ENCODE assay signal across 7 cellular contexts in genomic region chr2:167844714-167845530, GRCh38.
DNase-seq lines count a peak whose midpoint lies in the region; ATAC-seq and TF ChIP-seq lines count a peak whose summit lies in the region.

No MANE protein-coding gene starts in this region.

- TF ChIP-seq CTCF in OCI-LY3 (IDR thresholded peaks at IDR 0.05; ENCODE audit: low read depth, low read length), result peak; percentile 51
- TF ChIP-seq CTCF in kidney epithelial cell (IDR thresholded peaks at IDR 0.05; ENCODE audit: insufficient read depth, low read length, poor library complexity, severe bottlenecking), result peak; percentile 9

- H3K4me2 ChIP-seq in OCI-LY3 (ENCODE audit: low read length), result peak overlapping the region; percentile 37; the same call in 1 of the 2 replicates

- H3K9me3 ChIP-seq in OCI-LY3 (ENCODE audit: insufficient read depth, low read length), result no peaks in the 10 kb centered on the region

- no peaks in the 10 kb centered on the region for H4K20me1 ChIP-seq in OCI-LY3 (ENCODE audit: insufficient read depth, low read length)

- H3K4me3 ChIP-seq in OCI-LY3 (ENCODE audit: low read length) (no peak overlapping the region), kidney epithelial cell (ENCODE audit: low read depth, low read length) (no peak overlapping the region)

- no peak overlapping the region for H3K9ac ChIP-seq in OCI-LY3 (ENCODE audit: low read length)

- DNase-seq in Daoy (ENCODE audit: low read depth), result peak; percentile 18
- peak; percentile 56 for DNase-seq in KBM-7
- no peak for DNase-seq in kidney epithelial cell (ENCODE audit: low read depth)
- DNase-seq in LoVo (ENCODE audit: low spot score), result no peak

- H3K27me3 ChIP-seq in OCI-LY3 (ENCODE audit: low read depth, low read length) (no peaks in the 10 kb centered on the region), kidney epithelial cell (ENCODE audit: control insufficient read depth, insufficient read depth, low read length) (no peaks in the 10 kb centered on the region)

- no peaks in the 10 kb centered on the region for H3K79me2 ChIP-seq in OCI-LY3 (ENCODE audit: low read length)

- H3K27ac ChIP-seq in OCI-LY3 (ENCODE audit: low read length), result no peak overlapping the region

- no peak for TF ChIP-seq POLR2A in GM18505 (IDR thresholded peaks at IDR 0.05; ENCODE audit: borderline replicate concordance, extremely low read depth, insufficient read depth, insufficient read length)

- H2AFZ ChIP-seq in OCI-LY3 (ENCODE audit: low read depth, low read length), result peak overlapping the region; percentile 76; the same call in 1 of the 2 replicates

- in situ Hi-C loops in KBM-7 (cut with MboI; ENCODE audit: low pct_unique_long_range_greater_than_20kb, low sequenced_read_pairs), result no loop called here

- peaks cover 13% of the 10 kb centered on the region for H3K4me1 ChIP-seq in OCI-LY3 (ENCODE audit: low read length)

- no peak for ATAC-seq in activated CD4-positive, CD25-positive, alpha-beta regulatory T cell treated with anti-CD3 and anti-CD28 coated beads, Interleukin-2, amount 50 U/mL, for 24 hours
- no peak for ATAC-seq in GM18505 (IDR thresholded peaks at IDR 0.05; ENCODE audit: unreplicated experiment)

- H3K36me3 ChIP-seq in OCI-LY3 (replicated peaks; ENCODE audit: low read depth, low read length) (no peaks in the 10 kb centered on the region), kidney epithelial cell (ENCODE audit: control insufficient read depth, insufficient read depth, low read length) (no peaks in the 10 kb centered on the region)

Comparison
In these comparisons a context has a peak if more than half of its experiments do, and no peak if none do; other contexts are left out.
1. DNase-seq: peak in Daoy (single experiment) and KBM-7 (single experiment); none in kidney epithelial cell (single experiment) and LoVo (single experiment).